Comparison of ENCODE assay signal across 1 cellular context in the genomic region with DNA sequence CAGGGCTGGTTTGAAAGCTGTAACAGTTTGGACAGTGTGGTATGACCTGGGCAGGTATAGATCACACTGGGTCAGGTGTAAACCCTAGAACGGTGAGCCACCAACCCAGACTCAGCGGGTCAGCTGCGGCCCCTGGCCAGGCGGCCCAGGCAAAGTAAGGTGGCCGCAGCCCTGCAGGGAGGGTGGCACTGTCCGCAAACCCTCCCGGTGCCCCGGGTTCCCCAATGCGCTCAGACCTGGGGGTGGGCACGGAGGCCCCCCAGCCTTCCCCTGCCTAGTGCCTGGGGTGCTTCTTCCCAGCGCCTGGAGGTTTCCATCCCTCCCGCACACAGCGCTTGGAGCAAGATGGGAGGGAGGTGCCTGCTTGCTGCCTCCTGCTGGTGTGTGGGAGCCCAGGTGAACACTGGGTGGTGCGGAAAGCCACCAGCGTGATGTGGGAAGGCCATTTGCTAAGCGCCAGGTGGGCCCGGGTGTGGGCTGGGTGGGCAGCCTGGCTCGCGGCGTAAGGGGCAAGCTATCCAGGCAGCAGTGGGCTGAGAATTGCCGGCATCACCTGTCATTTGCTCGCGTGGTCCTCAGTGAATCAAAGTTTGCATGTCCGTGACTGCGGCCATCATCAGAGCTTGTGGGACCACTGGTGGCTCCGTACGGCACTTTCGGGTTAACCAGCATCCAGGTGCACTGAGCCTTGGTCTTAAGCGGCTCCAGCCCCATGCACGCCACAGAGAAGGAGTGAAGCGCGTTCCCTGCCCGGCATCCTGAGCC.
TF ChIP-seq lines count a peak whose summit lies in the region.

No MANE protein-coding gene starts in this region.

TF ChIP-seq in HepG2, 621 proteins besides CTCF, POLR2A, EP300 and RAD21:
- TF ChIP-seq KLF6 (CRISPR knock-in tag; IDR thresholded peaks at IDR 0.05) (no peak), ARNT (IDR thresholded peaks at IDR 0.05) (no peak), ZNF792 (CRISPR knock-in tag; IDR thresholded peaks at IDR 0.05) (no peak)
- TF ChIP-seq, protein P1, sequence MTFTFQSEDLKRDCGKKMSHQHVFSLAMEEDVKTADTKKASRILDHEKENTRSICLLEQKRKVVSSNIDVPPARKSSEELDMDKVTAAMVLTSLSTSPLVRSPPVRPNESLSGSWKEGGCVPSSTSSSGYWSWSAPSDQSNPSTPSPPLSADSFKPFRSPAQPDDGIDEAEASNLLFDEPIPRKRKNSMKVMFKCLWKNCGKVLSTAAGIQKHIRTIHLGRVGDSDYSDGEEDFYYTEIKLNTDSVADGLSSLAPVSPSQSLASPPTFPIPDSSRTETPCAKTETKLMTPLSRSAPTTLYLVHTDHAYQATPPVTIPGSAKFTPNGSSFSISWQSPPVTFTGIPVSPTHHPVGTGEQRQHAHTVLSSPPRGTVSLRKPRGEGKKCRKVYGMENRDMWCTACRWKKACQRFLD (CRISPR knock-in tag; IDR thresholded peaks at IDR 0.05; ENCODE audit: borderline replicate concordance) = no peak
